In the genomic region with DNA sequence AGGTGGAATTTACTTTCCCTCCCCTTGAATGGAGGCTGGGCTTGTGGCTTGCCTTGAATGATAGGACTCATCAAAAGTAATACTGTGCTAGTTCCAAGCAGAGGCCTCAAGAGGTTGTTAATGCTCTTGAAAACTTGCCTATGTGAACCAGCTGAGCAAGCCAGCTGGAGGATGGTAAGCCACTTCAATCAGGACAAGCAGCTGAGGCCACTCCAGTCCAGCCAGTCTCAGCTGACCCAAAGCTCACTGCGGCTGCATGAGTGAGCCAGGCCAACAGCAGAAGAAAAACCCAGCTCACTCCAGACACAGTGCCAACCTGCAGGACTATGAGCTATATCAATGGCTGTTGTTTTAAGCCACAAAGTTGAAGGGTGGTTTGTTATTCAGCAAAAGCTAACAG, we compare ENCODE assay signal across 1 cellular context.
TF ChIP-seq lines count a peak whose summit lies in the region.

No MANE protein-coding gene starts in this region.

TF ChIP-seq in GM23338, 12 proteins besides CTCF, POLR2A, EP300 and RAD21 (continued from another document):
- TF ChIP-seq, protein P1, sequence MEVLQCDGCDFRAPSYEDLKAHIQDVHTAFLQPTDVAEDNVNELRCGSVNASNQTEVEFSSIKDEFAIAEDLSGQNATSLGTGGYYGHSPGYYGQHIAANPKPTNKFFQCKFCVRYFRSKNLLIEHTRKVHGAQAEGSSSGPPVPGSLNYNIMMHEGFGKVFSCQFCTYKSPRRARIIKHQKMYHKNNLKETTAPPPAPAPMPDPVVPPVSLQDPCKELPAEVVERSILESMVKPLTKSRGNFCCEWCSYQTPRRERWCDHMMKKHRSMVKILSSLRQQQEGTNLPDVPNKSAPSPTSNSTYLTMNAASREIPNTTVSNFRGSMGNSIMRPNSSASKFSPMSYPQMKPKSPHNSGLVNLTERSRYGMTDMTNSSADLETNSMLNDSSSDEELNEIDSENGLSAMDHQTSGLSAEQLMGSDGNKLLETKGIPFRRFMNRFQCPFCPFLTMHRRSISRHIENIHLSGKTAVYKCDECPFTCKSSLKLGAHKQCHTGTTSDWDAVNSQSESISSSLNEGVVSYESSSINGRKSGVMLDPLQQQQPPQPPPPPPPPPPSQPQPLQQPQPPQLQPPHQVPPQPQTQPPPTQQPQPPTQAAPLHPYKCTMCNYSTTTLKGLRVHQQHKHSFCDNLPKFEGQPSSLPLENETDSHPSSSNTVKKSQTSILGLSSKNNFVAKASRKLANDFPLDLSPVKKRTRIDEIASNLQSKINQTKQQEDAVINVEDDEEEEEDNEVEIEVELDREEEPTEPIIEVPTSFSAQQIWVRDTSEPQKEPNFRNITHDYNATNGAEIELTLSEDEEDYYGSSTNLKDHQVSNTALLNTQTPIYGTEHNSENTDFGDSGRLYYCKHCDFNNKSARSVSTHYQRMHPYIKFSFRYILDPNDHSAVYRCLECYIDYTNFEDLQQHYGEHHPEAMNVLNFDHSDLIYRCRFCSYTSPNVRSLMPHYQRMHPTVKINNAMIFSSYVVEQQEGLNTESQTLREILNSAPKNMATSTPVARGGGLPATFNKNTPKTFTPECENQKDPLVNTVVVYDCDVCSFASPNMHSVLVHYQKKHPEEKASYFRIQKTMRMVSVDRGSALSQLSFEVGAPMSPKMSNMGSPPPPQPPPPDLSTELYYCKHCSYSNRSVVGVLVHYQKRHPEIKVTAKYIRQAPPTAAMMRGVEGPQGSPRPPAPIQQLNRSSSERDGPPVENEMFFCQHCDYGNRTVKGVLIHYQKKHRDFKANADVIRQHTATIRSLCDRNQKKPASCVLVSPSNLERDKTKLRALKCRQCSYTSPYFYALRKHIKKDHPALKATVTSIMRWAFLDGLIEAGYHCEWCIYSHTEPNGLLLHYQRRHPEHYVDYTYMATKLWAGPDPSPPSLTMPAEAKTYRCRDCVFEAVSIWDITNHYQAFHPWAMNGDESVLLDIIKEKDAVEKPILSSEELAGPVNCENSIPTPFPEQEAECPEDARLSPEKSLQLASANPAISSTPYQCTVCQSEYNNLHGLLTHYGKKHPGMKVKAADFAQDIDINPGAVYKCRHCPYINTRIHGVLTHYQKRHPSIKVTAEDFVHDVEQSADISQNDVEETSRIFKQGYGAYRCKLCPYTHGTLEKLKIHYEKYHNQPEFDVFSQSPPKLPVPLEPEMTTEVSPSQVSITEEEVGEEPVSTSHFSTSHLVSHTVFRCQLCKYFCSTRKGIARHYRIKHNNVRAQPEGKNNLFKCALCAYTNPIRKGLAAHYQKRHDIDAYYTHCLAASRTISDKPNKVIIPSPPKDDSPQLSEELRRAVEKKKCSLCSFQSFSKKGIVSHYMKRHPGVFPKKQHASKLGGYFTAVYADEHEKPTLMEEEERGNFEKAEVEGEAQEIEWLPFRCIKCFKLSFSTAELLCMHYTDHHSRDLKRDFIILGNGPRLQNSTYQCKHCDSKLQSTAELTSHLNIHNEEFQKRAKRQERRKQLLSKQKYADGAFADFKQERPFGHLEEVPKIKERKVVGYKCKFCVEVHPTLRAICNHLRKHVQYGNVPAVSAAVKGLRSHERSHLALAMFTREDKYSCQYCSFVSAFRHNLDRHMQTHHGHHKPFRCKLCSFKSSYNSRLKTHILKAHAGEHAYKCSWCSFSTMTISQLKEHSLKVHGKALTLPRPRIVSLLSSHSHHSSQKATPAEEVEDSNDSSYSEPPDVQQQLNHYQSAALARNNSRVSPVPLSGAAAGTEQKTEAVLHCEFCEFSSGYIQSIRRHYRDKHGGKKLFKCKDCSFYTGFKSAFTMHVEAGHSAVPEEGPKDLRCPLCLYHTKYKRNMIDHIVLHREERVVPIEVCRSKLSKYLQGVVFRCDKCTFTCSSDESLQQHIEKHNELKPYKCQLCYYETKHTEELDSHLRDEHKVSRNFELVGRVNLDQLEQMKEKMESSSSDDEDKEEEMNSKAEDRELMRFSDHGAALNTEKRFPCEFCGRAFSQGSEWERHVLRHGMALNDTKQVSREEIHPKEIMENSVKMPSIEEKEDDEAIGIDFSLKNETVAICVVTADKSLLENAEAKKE (CRISPR knock-in tag; IDR thresholded peaks at IDR 0.05), result no peak
- TF ChIP-seq, protein P2, sequence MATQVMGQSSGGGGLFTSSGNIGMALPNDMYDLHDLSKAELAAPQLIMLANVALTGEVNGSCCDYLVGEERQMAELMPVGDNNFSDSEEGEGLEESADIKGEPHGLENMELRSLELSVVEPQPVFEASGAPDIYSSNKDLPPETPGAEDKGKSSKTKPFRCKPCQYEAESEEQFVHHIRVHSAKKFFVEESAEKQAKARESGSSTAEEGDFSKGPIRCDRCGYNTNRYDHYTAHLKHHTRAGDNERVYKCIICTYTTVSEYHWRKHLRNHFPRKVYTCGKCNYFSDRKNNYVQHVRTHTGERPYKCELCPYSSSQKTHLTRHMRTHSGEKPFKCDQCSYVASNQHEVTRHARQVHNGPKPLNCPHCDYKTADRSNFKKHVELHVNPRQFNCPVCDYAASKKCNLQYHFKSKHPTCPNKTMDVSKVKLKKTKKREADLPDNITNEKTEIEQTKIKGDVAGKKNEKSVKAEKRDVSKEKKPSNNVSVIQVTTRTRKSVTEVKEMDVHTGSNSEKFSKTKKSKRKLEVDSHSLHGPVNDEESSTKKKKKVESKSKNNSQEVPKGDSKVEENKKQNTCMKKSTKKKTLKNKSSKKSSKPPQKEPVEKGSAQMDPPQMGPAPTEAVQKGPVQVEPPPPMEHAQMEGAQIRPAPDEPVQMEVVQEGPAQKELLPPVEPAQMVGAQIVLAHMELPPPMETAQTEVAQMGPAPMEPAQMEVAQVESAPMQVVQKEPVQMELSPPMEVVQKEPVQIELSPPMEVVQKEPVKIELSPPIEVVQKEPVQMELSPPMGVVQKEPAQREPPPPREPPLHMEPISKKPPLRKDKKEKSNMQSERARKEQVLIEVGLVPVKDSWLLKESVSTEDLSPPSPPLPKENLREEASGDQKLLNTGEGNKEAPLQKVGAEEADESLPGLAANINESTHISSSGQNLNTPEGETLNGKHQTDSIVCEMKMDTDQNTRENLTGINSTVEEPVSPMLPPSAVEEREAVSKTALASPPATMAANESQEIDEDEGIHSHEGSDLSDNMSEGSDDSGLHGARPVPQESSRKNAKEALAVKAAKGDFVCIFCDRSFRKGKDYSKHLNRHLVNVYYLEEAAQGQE (IDR thresholded peaks at IDR 0.05; ENCODE audit: unreplicated experiment), result no peak
- no peak for TF ChIP-seq ZNF331 (CRISPR knock-in tag; IDR thresholded peaks at IDR 0.05; ENCODE audit: low read depth)
